Comparison of ENCODE assay signal across 9 cellular contexts in genomic region chr7:139034336-139034735, GRCh38. TPM values are rescaled to one million over a fixed set of nuclear protein-coding genes. Genes with fewer than 3 reads are reported as not detected.
DNase-seq lines count a peak whose midpoint lies in the region; ATAC-seq, FAIRE-seq and TF ChIP-seq lines count a peak whose summit lies in the region.
"Had no signal": no experiment of that assay in that cellular context is flagged by ENCODE, and none has a peak within 500 bp of the region (broad histone marks: within the 10 kb centered on the region; RNA-seq: fewer than 3 reads in every experiment).

No MANE protein-coding gene starts in this region.

- no peak overlapping the region for H2AFZ ChIP-seq in keratinocyte (ENCODE audit: control insufficient read depth, low read length)

- H3K27me3 ChIP-seq in BLaER1 (no peaks in the 10 kb centered on the region), keratinocyte (ENCODE audit: control insufficient read depth, extremely low read depth, insufficient read depth, low read length) (no peaks in the 10 kb centered on the region)

- no peak for TF ChIP-seq CTCF in HFFc6 (IDR thresholded peaks at IDR 0.05)
- TF ChIP-seq CTCF in keratinocyte (optimal IDR thresholded peaks at IDR 0.05 in 1 of 3, IDR thresholded peaks at IDR 0.05 in 1 of 3, conservative IDR thresholded peaks at IDR 0.05 in 1 of 3; ENCODE audit: extremely low read depth in 1 of 3, insufficient read depth in 2 of 3, low read length in 3 of 3) = no peak

- H3K9ac ChIP-seq in BLaER1 (peak overlapping the region; percentile 97; the same call in 1 of the 2 replicates), keratinocyte (ENCODE audit: control insufficient read depth, extremely low read depth, insufficient read depth, low read length) (peak overlapping the region; percentile 76)

- peak; percentile 17 for DNase-seq in HFFc6
- DNase-seq in activated naive CD8-positive, alpha-beta T cell treated with anti-CD3 and anti-CD28 coated beads, Interleukin-2, amount 10 ng/mL, durations not matched to agents 7 days and 5 days = no peak
- DNase-seq in keratinocyte (ENCODE audit: low read depth, low spot score) = no peak
- no peak for DNase-seq in NCI-H748 (lab: John Stamatoyannopoulos, UW; ENCODE audit: unreplicated experiment)
- DNase-seq in Ammon's horn (ENCODE audit: low spot score) = no peak
- no peak for DNase-seq in SK-N-DZ (ENCODE audit: low spot score)

- H3K9me3 ChIP-seq in BLaER1 (no peaks in the 10 kb centered on the region), keratinocyte (ENCODE audit: control insufficient read depth, low read depth, low read length) (no peaks in the 10 kb centered on the region)

- H3K27me3 Mint-ChIP-seq in HFFc6 (ENCODE audit: insufficient read depth) = peaks cover 5% of the 10 kb centered on the region
- peaks cover 9% of the 10 kb centered on the region for H3K27me3 Mint-ChIP-seq in activated naive CD8-positive, alpha-beta T cell treated with anti-CD3 and anti-CD28 coated beads, Interleukin-2, amount 10 ng/mL, durations not matched to agents 7 days and 5 days

- POLR2A ChIA-PET in activated naive CD8-positive, alpha-beta T cell treated with anti-CD3 and anti-CD28 coated beads, Interleukin-2, amount 10 ng/mL, durations not matched to agents 7 days and 5 days (lab: Charles Lee) = interaction anchor here (1.5 kb wide), 1 partner anchor 61 kb away, joined by 5 read pairs; no protein-coding TSS in a partner anchor

- H3K4me1 ChIP-seq in BLaER1 = peaks cover 48% of the 10 kb centered on the region
- H3K4me1 ChIP-seq in keratinocyte (ENCODE audit: control insufficient read depth, extremely low read depth, insufficient read depth, low read length) = peaks cover 26% of the 10 kb centered on the region

- H3K4me3 Mint-ChIP-seq in HFFc6 = peak overlapping the region; percentile 89
- peak overlapping the region; percentile 87 for H3K4me3 Mint-ChIP-seq in activated naive CD8-positive, alpha-beta T cell treated with anti-CD3 and anti-CD28 coated beads, Interleukin-2, amount 10 ng/mL, durations not matched to agents 7 days and 5 days

- H3K4me3 ChIP-seq in BLaER1 (peak overlapping the region; percentile 95), keratinocyte (ENCODE audit: control insufficient read depth in 2 of 3, extremely low read depth in 1 of 3, insufficient read depth in 2 of 3, low read depth in 1 of 3, low read length in 3 of 3) (peak overlapping the region; percentile 63 to 79 (median 76))

- H3K4me1 Mint-ChIP-seq in HFFc6 (ENCODE audit: low read depth) = peaks cover 20% of the 10 kb centered on the region
- peaks cover 18% of the 10 kb centered on the region for H3K4me1 Mint-ChIP-seq in activated naive CD8-positive, alpha-beta T cell treated with anti-CD3 and anti-CD28 coated beads, Interleukin-2, amount 10 ng/mL, durations not matched to agents 7 days and 5 days

- H3K36me3 Mint-ChIP-seq in HFFc6 (ENCODE audit: low read depth) = peaks cover 8% of the 10 kb centered on the region
- H3K36me3 Mint-ChIP-seq in activated naive CD8-positive, alpha-beta T cell treated with anti-CD3 and anti-CD28 coated beads, Interleukin-2, amount 10 ng/mL, durations not matched to agents 7 days and 5 days = peaks cover 24% of the 10 kb centered on the region

- H3K4me2 ChIP-seq in BLaER1 (peak overlapping the region; percentile 89), keratinocyte (ENCODE audit: control insufficient read depth, extremely low read depth, insufficient read depth, low read depth, low read length) (peak overlapping the region; percentile 91)

- H3K79me2 ChIP-seq in keratinocyte (ENCODE audit: control insufficient read depth, insufficient read depth, low read length) = peaks cover 14% of the 10 kb centered on the region

- dilution Hi-C loops in keratinocyte (cut with MboI; ENCODE audit: extremely low pct_ligation_motif_present, low sequenced_read_pairs) = no loop called here

- H4K20me1 ChIP-seq in BLaER1 (peaks cover 23% of the 10 kb centered on the region), keratinocyte (ENCODE audit: control insufficient read depth, extremely low read depth, insufficient read depth, low read length) (no peaks in the 10 kb centered on the region)

- no peaks in the 10 kb centered on the region for H3K9me1 ChIP-seq in keratinocyte (ENCODE audit: control insufficient read depth, extremely low read depth, insufficient read depth, low read length)

- H3K27ac ChIP-seq in BLaER1 (no peak overlapping the region), keratinocyte (ENCODE audit: control insufficient read depth, insufficient read depth, low read length) (no peak overlapping the region)

- no peak for ATAC-seq in activated naive CD8-positive, alpha-beta T cell treated with anti-CD3 and anti-CD28 coated beads, Interleukin-2, amount 10 ng/mL, durations not matched to agents 7 days and 5 days (ENCODE audit: low read depth)
- ATAC-seq in HG03139 (IDR thresholded peaks at IDR 0.05; ENCODE audit: unreplicated experiment) = no peak

- no peak for FAIRE-seq in keratinocyte (lab: Jason Lieb, UNC)

- H3K9me3 Mint-ChIP-seq in HFFc6 = no peaks in the 10 kb centered on the region
- H3K9me3 Mint-ChIP-seq in activated naive CD8-positive, alpha-beta T cell treated with anti-CD3 and anti-CD28 coated beads, Interleukin-2, amount 10 ng/mL, durations not matched to agents 7 days and 5 days = no peaks in the 10 kb centered on the region
- H3K9me3 Mint-ChIP-seq: H9 had no signal

- H3K36me3 ChIP-seq in BLaER1 (peaks cover 45% of the 10 kb centered on the region), keratinocyte (ENCODE audit: control insufficient read depth in 2 of 2, extremely low read depth in 1 of 2, insufficient read depth in 2 of 2, low read length in 2 of 2) (peaks cover 7 to 8% of the 10 kb centered on the region in 2 experiments)

- H3K27ac Mint-ChIP-seq in HFFc6 = peak overlapping the region; percentile 74; the same call in 1 of the 2 replicates
- no peak overlapping the region for H3K27ac Mint-ChIP-seq in activated naive CD8-positive, alpha-beta T cell treated with anti-CD3 and anti-CD28 coated beads, Interleukin-2, amount 10 ng/mL, durations not matched to agents 7 days and 5 days

RNA-seq across cellular contexts. Expression of gene ZC3HAV1L, which starts 1.5 kb away (rescaled TPM):
- 10 to 100 TPM in 4 of 6 experiments, 1 to 10 TPM in 2; 9.2 to 12.1 (median 10.3) TPM for total RNA-seq in HFFc6 (2021; fragmentation: NEBNext Ultra II Directional; extraction: Animal tissue kit (Norgen Biotek cat#: 25700))
- 10 to 100 TPM; 15.6 to 17.4 TPM for total RNA-seq in activated naive CD8-positive, alpha-beta T cell treated with anti-CD3 and anti-CD28 coated beads, Interleukin-2, amount 10 ng/mL, durations not matched to agents 7 days and 5 days
- 7.4 to 9.5 TPM (median 7.9 TPM) in 3 replicates for polyA plus RNA-seq in keratinocyte
- 0.40 TPM for polyA plus RNA-seq in keratinocyte (2011; ENCODE audit: low read depth)
- 4.5 and 6.1 TPM in 2 replicates for polyA plus RNA-seq in keratinocyte (2011; cell fraction: cytosol; rRNA removed)
- 17.0 and 17.8 TPM in 2 replicates for polyA plus RNA-seq in keratinocyte (2011; cell fraction: nucleus; rRNA removed)
- polyA plus RNA-seq in keratinocyte (2012; ENCODE audit: low replicate concordance) = 2.2 and 4.8 TPM in 2 replicates
- 6.3 to 9.6 TPM (median 7.8 TPM) in 3 replicates for polyA minus RNA-seq in keratinocyte
- 18.0 TPM for polyA minus RNA-seq in keratinocyte (2011; cell fraction: cytosol; rRNA and poly(A)+ RNA removed)
- polyA minus RNA-seq in keratinocyte (2011; cell fraction: nucleus; rRNA and poly(A)+ RNA removed) = 13.8 and 17.1 TPM in 2 replicates
- polyA plus RNA-seq in SK-N-DZ (2014; cell fraction: cytosol; rRNA removed) = 16.7 and 21.1 TPM in 2 replicates
- polyA plus RNA-seq in SK-N-DZ (2014; cell fraction: nucleus; rRNA removed) = 6.6 and 11.7 TPM in 2 replicates
- total RNA-seq: H9 had no signal

RNA-seq across cellular contexts. Expression of gene KIAA1549, which starts 53.1 kb away (rescaled TPM):
- 10 to 100 TPM in 2 of 6 experiments, 1 to 10 TPM in 4; 7.0 to 13.3 (median 7.9) TPM for total RNA-seq in HFFc6 (2021; fragmentation: NEBNext Ultra II Directional; extraction: Animal tissue kit (Norgen Biotek cat#: 25700))
- 1 to 10 TPM; 1.1 TPM for total RNA-seq in activated naive CD8-positive, alpha-beta T cell treated with anti-CD3 and anti-CD28 coated beads, Interleukin-2, amount 10 ng/mL, durations not matched to agents 7 days and 5 days
- 0.70 to 1.6 TPM (median 1.1 TPM) in 3 replicates for polyA plus RNA-seq in keratinocyte
- 0.29 TPM for polyA plus RNA-seq in keratinocyte (2011; ENCODE audit: low read depth)
- 1.2 and 1.3 TPM in 2 replicates for polyA plus RNA-seq in keratinocyte (2011; cell fraction: cytosol; rRNA removed)
- polyA plus RNA-seq in keratinocyte (2011; cell fraction: nucleus; rRNA removed) = 4.9 and 5.1 TPM in 2 replicates
- polyA plus RNA-seq in keratinocyte (2012; ENCODE audit: low replicate concordance) = 0.48 and 2.4 TPM in 2 replicates
- polyA minus RNA-seq in keratinocyte = 2.4 to 9.1 TPM (median 3.1 TPM) in 3 replicates
- 1.9 TPM for polyA minus RNA-seq in keratinocyte (2011; cell fraction: cytosol; rRNA and poly(A)+ RNA removed)
- 5.7 and 10.0 TPM in 2 replicates for polyA minus RNA-seq in keratinocyte (2011; cell fraction: nucleus; rRNA and poly(A)+ RNA removed)
- 7.9 and 10.3 TPM in 2 replicates for polyA plus RNA-seq in SK-N-DZ (2014; cell fraction: cytosol; rRNA removed)
- 5.9 and 9.0 TPM in 2 replicates for polyA plus RNA-seq in SK-N-DZ (2014; cell fraction: nucleus; rRNA removed)
